Comparison of ENCODE assay signal across 8 cellular contexts in the genomic region with DNA sequence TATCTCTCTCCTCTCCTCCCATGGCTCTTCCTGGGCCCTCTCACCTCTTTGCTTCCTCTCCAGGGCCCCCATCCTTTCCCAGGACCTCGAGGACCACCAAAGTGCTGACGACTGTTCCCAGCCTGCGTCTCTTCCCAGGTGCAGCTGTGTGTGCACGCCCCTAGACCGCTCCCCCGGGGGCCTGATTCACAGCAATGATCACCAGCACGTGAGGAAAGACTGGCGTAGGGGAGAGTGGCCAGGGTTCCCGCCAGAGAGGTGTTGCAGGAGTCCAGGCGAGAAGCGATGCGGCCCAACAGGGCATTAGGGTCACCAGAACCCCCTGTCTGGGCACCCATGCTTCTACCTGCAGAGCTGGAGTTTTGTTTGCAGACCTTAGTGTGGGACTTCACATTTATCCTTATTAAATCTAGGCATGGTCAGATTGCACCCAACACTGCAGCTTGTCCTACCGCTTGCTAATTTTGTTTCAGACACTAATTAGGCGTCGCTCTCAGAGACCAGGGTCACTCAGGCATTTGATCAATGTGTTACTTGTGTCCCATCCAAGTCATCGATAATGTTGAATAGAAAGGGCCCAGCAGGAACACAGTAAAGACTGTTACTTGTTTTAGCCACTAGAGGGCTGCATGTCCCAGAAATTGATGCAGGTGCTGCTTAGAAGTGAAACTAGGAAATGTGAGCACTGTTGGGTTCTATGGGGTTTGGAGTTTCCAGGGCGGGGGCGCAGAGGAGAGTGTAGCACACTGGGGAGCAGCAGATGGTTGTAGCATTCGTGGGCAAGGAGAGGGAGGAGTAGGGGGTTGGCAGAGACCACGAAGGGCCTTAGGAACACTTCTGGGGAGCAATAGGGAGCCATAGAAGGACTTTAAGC. TPM values are rescaled to one million over a fixed set of nuclear protein-coding genes. Genes with fewer than 3 reads are reported as not detected.
DNase-seq lines count a peak whose midpoint lies in the region; ATAC-seq, FAIRE-seq and TF ChIP-seq lines count a peak whose summit lies in the region.

No MANE protein-coding gene starts in this region.

- H2AFZ ChIP-seq in GM23338, result peak overlapping the region; percentile 84; the same call in 1 of the 2 replicates
- peak overlapping the region; percentile 62; the same call in 1 of the 2 replicates for H2AFZ ChIP-seq in Loucy (ENCODE audit: low read length)

- H3K9ac ChIP-seq in Loucy (ENCODE audit: low read depth, low read length, poor library complexity, severe bottlenecking), result no peak overlapping the region

- no peak overlapping the region for H3K27ac Mint-ChIP-seq in GM23338
- peak overlapping the region; percentile 74 for H3K27ac Mint-ChIP-seq in activated naive CD8-positive, alpha-beta T cell treated with anti-CD3 and anti-CD28 coated beads for 36 hours

- H3K36me3 ChIP-seq in GM23338 (ENCODE audit: insufficient read depth) (no peaks in the 10 kb centered on the region), Loucy (ENCODE audit: insufficient read depth, low read length) (no peaks in the 10 kb centered on the region), heart right ventricle (no peaks in the 10 kb centered on the region)

- TF ChIP-seq CTCF in GM23338 (conservative IDR thresholded peaks at IDR 0.05; ENCODE audit: low read depth in 2 of 2) (peak; percentile 94 to 95), Loucy (conservative IDR thresholded peaks at IDR 0.05; ENCODE audit: low read length) (peak; percentile 92), heart right ventricle (IDR thresholded peaks at IDR 0.05) (peak; percentile 65 to 89 (median 88))

- H4K20me1 ChIP-seq in GM23338 (replicated peaks; ENCODE audit: insufficient read depth), result no peaks in the 10 kb centered on the region
- H4K20me1 ChIP-seq in Loucy (ENCODE audit: insufficient read depth, low read length, poor library complexity, severe bottlenecking), result no peaks in the 10 kb centered on the region

- no peaks in the 10 kb centered on the region for H3K79me2 ChIP-seq in GM23338 (replicated peaks; ENCODE audit: insufficient read depth)
- H3K79me2 ChIP-seq in Loucy (ENCODE audit: insufficient read depth, low read length), result no peaks in the 10 kb centered on the region

- peaks cover 38% of the 10 kb centered on the region for H3K4me1 Mint-ChIP-seq in GM23338
- H3K4me1 Mint-ChIP-seq in activated naive CD8-positive, alpha-beta T cell treated with anti-CD3 and anti-CD28 coated beads for 36 hours, result peaks cover 13% of the 10 kb centered on the region

- H3K4me1 ChIP-seq in GM23338 (ENCODE audit: insufficient read depth) (no peaks in the 10 kb centered on the region; the same call in 1 of the 2 replicates), Loucy (ENCODE audit: insufficient read depth, low read length, poor library complexity, severe bottlenecking) (no peaks in the 10 kb centered on the region), heart right ventricle (peaks cover 6 to 30% (median 11%) of the 10 kb centered on the region in 9 donors)

- no peak overlapping the region for H3K27ac ChIP-seq in GM23338 (ENCODE audit: low read depth)
- peak overlapping the region in 3 of 10 donors; percentile 12 to 54 (median 19) for H3K27ac ChIP-seq in heart right ventricle

- no peak overlapping the region for H3K4me3 Mint-ChIP-seq in GM23338
- H3K4me3 Mint-ChIP-seq in activated naive CD8-positive, alpha-beta T cell treated with anti-CD3 and anti-CD28 coated beads for 36 hours, result peak overlapping the region; percentile 67

- intact Hi-C loops in heart right ventricle (cut with DNase I), result loop anchor here (1.0 to 10.0 kb wide), 11 partner anchors 104 to 308 kb away; partner anchors contain the start of genes CAB39L (in 1 of the 10) and SETDB2 (in 1 of the 10)
- intact Hi-C loops in posterior vena cava (cut with DNase I), result loop anchor here (2.0 to 10.0 kb wide), 3 partner anchors 136 to 306 kb away; no protein-coding TSS in a partner anchor

- H3K9me2 ChIP-seq in GM23338 (ENCODE audit: insufficient read depth), result no peaks in the 10 kb centered on the region
- H3K9me2 ChIP-seq in Loucy (replicated peaks; ENCODE audit: low read depth, low read length), result no peaks in the 10 kb centered on the region

- DNase-seq in GM23338 (ENCODE audit: low spot score) (peak; percentile 87), SKM-1 treated with dmso at 0.1 percent for 144 hours (lab: John Stamatoyannopoulos, UW; ENCODE audit: unreplicated experiment) (peak; percentile 84), heart right ventricle (peak in 1 of 2 donors; percentile 74), retina (peak; percentile 71), posterior vena cava (ENCODE audit: low spot score) (no peak)
- DNase-seq in activated naive CD8-positive, alpha-beta T cell treated with anti-CD3 and anti-CD28 coated beads for 36 hours, result peak; percentile 67

- H3K9me3 ChIP-seq in Loucy (ENCODE audit: insufficient read depth, low read depth, low read length), result no peaks in the 10 kb centered on the region
- H3K9me3 ChIP-seq in heart right ventricle, result no peaks in the 10 kb centered on the region

- peak; percentile 92 for FAIRE-seq in G401.6 (lab: Jason Lieb, UNC)

- no peaks in the 10 kb centered on the region for H3F3A ChIP-seq in GM23338 (replicated peaks; ENCODE audit: low read depth)
- H3F3A ChIP-seq in Loucy (ENCODE audit: low read depth), result no peaks in the 10 kb centered on the region

- H3K27me3 ChIP-seq in GM23338 (ENCODE audit: insufficient read depth) (no peaks in the 10 kb centered on the region), Loucy (ENCODE audit: insufficient read depth, low read length, poor library complexity, severe bottlenecking) (no peaks in the 10 kb centered on the region), heart right ventricle (no peaks in the 10 kb centered on the region)

- H3K4me3 ChIP-seq in GM23338 (no peak overlapping the region), Loucy (ENCODE audit: low read length, poor library complexity, severe bottlenecking) (peak overlapping the region; percentile 41), heart right ventricle (peak overlapping the region in 7 of 10 donors; percentile 26 to 46 (median 41))

- H3K4me2 ChIP-seq in GM23338 (no peak overlapping the region), Loucy (ENCODE audit: low read depth, low read length, poor library complexity, severe bottlenecking) (peak overlapping the region; percentile 65)

- H3K9me3 Mint-ChIP-seq in GM23338, result no peaks in the 10 kb centered on the region
- H3K9me3 Mint-ChIP-seq in activated naive CD8-positive, alpha-beta T cell treated with anti-CD3 and anti-CD28 coated beads for 36 hours, result no peaks in the 10 kb centered on the region

- ATAC-seq in GM23338 (peak; percentile 84), heart right ventricle (peak; percentile 54 to 86 (median 78))

- no peaks in the 10 kb centered on the region for H3K36me3 Mint-ChIP-seq in GM23338 (ENCODE audit: low read depth)
- no peaks in the 10 kb centered on the region for H3K36me3 Mint-ChIP-seq in activated naive CD8-positive, alpha-beta T cell treated with anti-CD3 and anti-CD28 coated beads for 36 hours

- 40 to 46% methylated on average over 20 of the region's 20 CpGs for WGBS in heart right ventricle, 2 donors

- H3K27me3 Mint-ChIP-seq in GM23338 (ENCODE audit: insufficient read depth, low read depth, poor library complexity), result peaks cover 8% of the 10 kb centered on the region
- H3K27me3 Mint-ChIP-seq in activated naive CD8-positive, alpha-beta T cell treated with anti-CD3 and anti-CD28 coated beads for 36 hours, result no peaks in the 10 kb centered on the region

TF ChIP-seq in GM23338, 12 proteins besides CTCF, POLR2A, EP300 and RAD21:
- no peak for TF ChIP-seq EZH2phosphoT487 (IDR thresholded peaks at IDR 0.05; ENCODE audit: unreplicated experiment)
- TF ChIP-seq POLR2AphosphoS5 (IDR thresholded peaks at IDR 0.05; ENCODE audit: low read depth), result no peak
- TF ChIP-seq ETS1 (IDR thresholded peaks at IDR 0.05), result no peak
- no peak for TF ChIP-seq EZH2 (IDR thresholded peaks at IDR 0.05; ENCODE audit: low read depth, unreplicated experiment)
TF ChIP-seq in GM23338: peak in this region for 0.

RNA-seq across cellular contexts. Expression of gene CDADC1, which starts 53.2 kb away (rescaled TPM):
- 1.3 and 3.1 TPM in 2 replicates for total RNA-seq in GM23338 (2014; rRNA removed; shearing (Covaris generic))
- polyA plus RNA-seq in GM23338 (2016; fragmentation: Nextera tagmentation; extraction: Ambion mirVana) (8.4 and 9.3 TPM in 2 replicates), heart right ventricle (1 to 10 TPM; 4.9 to 5.0 TPM)
- 10 to 100 TPM in 1 of 2 experiments, 1 to 10 TPM in 1; 9.3 to 10.9 TPM for total RNA-seq in activated naive CD8-positive, alpha-beta T cell treated with anti-CD3 and anti-CD28 coated beads for 36 hours
- total RNA-seq in heart right ventricle (10 to 100 TPM in 4 of 10 donors, 1 to 10 TPM in 6; 6.6 to 12.7 (median 9.4) TPM), posterior vena cava (10 to 100 TPM; 10.5 to 10.9 TPM)
